ENCODE assay signal across 16 cellular contexts in genomic region chr3:52319921-52320595, GRCh38. TPM values are rescaled to one million over a fixed set of nuclear protein-coding genes. Genes with fewer than 3 reads are reported as not detected.
DNase-seq lines count a peak whose midpoint lies in the region; ATAC-seq and TF ChIP-seq lines count a peak whose summit lies in the region.
"Had no signal": no experiment of that assay in that cellular context is flagged by ENCODE, and none has a peak within 500 bp of the region (broad histone marks: within the 10 kb centered on the region; RNA-seq: fewer than 3 reads in every experiment).

No MANE protein-coding gene starts in this region.

- POLR2A ChIA-PET in WTC11 (lab: Charles Lee): no interaction called here

- H3K9me3 Mint-ChIP-seq in WTC11 (no peaks in the 10 kb centered on the region), osteocyte (ENCODE audit: unreplicated experiment) (no peaks in the 10 kb centered on the region)
- no peaks in the 10 kb centered on the region for H3K9me3 Mint-ChIP-seq in central memory CD8-positive, alpha-beta T cell

- in situ Hi-C loops in brain microvascular endothelial cell (cut with HindIII; ENCODE audit: low pct_ligation_motif_present, low sequenced_read_pairs): no loop called here

- ATAC-seq in WTC11 (no peak), foreskin keratinocyte (peak; percentile 44)
- no peak for ATAC-seq in central memory CD8-positive, alpha-beta T cell (replicated peaks; ENCODE audit: extremely low read depth, poor library complexity, severe bottlenecking)

- no peak overlapping the region for H3K4me2 ChIP-seq in osteoblast (ENCODE audit: insufficient read depth, low read length)

- H3K4me1 ChIP-seq in foreskin keratinocyte (peaks cover 7% of the 10 kb centered on the region), osteoblast (ENCODE audit: insufficient read depth, low read length) (peaks cover 7% of the 10 kb centered on the region)
- H3K4me1 ChIP-seq: BE2C had no signal

- H3K36me3 ChIP-seq in osteoblast (ENCODE audit: insufficient read depth, low read length) (no peaks in the 10 kb centered on the region), brain microvascular endothelial cell (replicated peaks) (no peaks in the 10 kb centered on the region)
- H3K36me3 ChIP-seq: BE2C had no signal

- H3K27me3 Mint-ChIP-seq in WTC11 (ENCODE audit: low read depth) (peaks cover 21% of the 10 kb centered on the region), osteocyte (ENCODE audit: unreplicated experiment) (no peaks in the 10 kb centered on the region)
- no peaks in the 10 kb centered on the region for H3K27me3 Mint-ChIP-seq in central memory CD8-positive, alpha-beta T cell

- peaks cover 9% of the 10 kb centered on the region for H3K27me3 ChIP-seq in foreskin keratinocyte
- peaks cover 9% of the 10 kb centered on the region for H3K27me3 ChIP-seq in osteoblast (ENCODE audit: insufficient read depth, low read length)
- H3K27me3 ChIP-seq in brain microvascular endothelial cell (replicated peaks): no peaks in the 10 kb centered on the region
- H3K27me3 ChIP-seq: BE2C had no signal

- H3K79me2 ChIP-seq in osteoblast (ENCODE audit: insufficient read depth, low read length): no peaks in the 10 kb centered on the region

- H3K4me1 Mint-ChIP-seq in WTC11 (peaks cover 6% of the 10 kb centered on the region; the same call in 1 of the 2 replicates), osteocyte (ENCODE audit: unreplicated experiment) (peaks cover 4% of the 10 kb centered on the region)
- H3K4me1 Mint-ChIP-seq in central memory CD8-positive, alpha-beta T cell: peaks cover 6% of the 10 kb centered on the region

- no peak overlapping the region for H2AFZ ChIP-seq in osteoblast (ENCODE audit: low read length)

- no peaks in the 10 kb centered on the region for H4K20me1 ChIP-seq in osteoblast (ENCODE audit: insufficient read depth, low read length)

- no peak overlapping the region for H3K27ac Mint-ChIP-seq in WTC11
- H3K27ac Mint-ChIP-seq in central memory CD8-positive, alpha-beta T cell (ENCODE audit: low read depth): peak overlapping the region; percentile 82
- H3K27ac Mint-ChIP-seq in osteocyte (ENCODE audit: unreplicated experiment): no peak overlapping the region

- H3K4me3 Mint-ChIP-seq in WTC11: no peak overlapping the region
- no peak overlapping the region for H3K4me3 Mint-ChIP-seq in central memory CD8-positive, alpha-beta T cell
- H3K4me3 Mint-ChIP-seq in osteocyte (ENCODE audit: unreplicated experiment): no peak overlapping the region

- CTCF ChIA-PET in WTC11 (lab: Charles Lee): interaction anchor here (1.2 to 2.1 kb wide), 4 partner anchors 19 to 99 kb away, joined by 3 to 6 read pairs (median 5); no protein-coding TSS in a partner anchor

- no peaks in the 10 kb centered on the region for H3K9me3 ChIP-seq in osteoblast (ENCODE audit: low read depth, low read length)
- H3K9me3 ChIP-seq: BE2C had no signal

- no peak for TF ChIP-seq CTCF in WTC11 (IDR thresholded peaks at IDR 0.05)
- TF ChIP-seq CTCF in foreskin keratinocyte (conservative IDR thresholded peaks at IDR 0.05): no peak
- no peak for TF ChIP-seq CTCF in osteoblast (IDR thresholded peaks at IDR 0.05; ENCODE audit: extremely low read depth, low read depth, low read length)
- no peak for TF ChIP-seq CTCF in brain microvascular endothelial cell (IDR thresholded peaks at IDR 0.05; ENCODE audit: low read depth, low read length, missing control alignments)
- no peak for TF ChIP-seq CTCF in osteocyte (IDR thresholded peaks at IDR 0.05)

- H3K27ac ChIP-seq in foreskin keratinocyte (no peak overlapping the region), osteoblast (ENCODE audit: low read depth, low read length) (no peak overlapping the region), brain microvascular endothelial cell (no peak overlapping the region)

- H3K36me3 Mint-ChIP-seq in WTC11 (no peaks in the 10 kb centered on the region), osteocyte (ENCODE audit: unreplicated experiment) (no peaks in the 10 kb centered on the region)
- no peaks in the 10 kb centered on the region for H3K36me3 Mint-ChIP-seq in central memory CD8-positive, alpha-beta T cell (ENCODE audit: insufficient read depth)

- H3K4me3 ChIP-seq in osteoblast (ENCODE audit: insufficient read depth, low read length) (no peak overlapping the region), brain microvascular endothelial cell (ENCODE audit: low read depth, low read length) (no peak overlapping the region)

- no peak for DNase-seq in WTC11 (ENCODE audit: low spot score)
- DNase-seq in central memory CD8-positive, alpha-beta T cell (ENCODE audit: low spot score in 2 of 2): no peak
- peak; percentile 32 to 66 for DNase-seq in foreskin keratinocyte
- DNase-seq in osteoblast (ENCODE audit: insufficient read length, low spot score, missing footprints): peak; percentile 51
- DNase-seq in brain microvascular endothelial cell: no peak
- no peak for DNase-seq in GM03348 (ENCODE audit: low spot score)
- DNase-seq in osteocyte (ENCODE audit: extremely low spot score, unreplicated experiment): no peak
- DNase-seq: BE2C, Karpas-422, NCI-H1092, NCI-H1417 treated with DMSO at 0.1 percent for 48 hours, NCI-H1694 treated with DMSO at 0.1 percent for 48 hours, NCI-H2081, NCI-H2227 treated with DMSO at 0.1 percent for 48 hours, NCI-H69, SHP77 treated with DMSO at 0.1 percent for 48 hours had no signal

TF ChIP-seq in WTC11, 78 proteins besides CTCF, POLR2A, EP300 and RAD21:
- peak; percentile 33; the same call in 1 of the 2 replicates for TF ChIP-seq PRDM15 (CRISPR knock-in tag; IDR thresholded peaks at IDR 0.05)
- no peak for TF ChIP-seq ZNF416 (CRISPR knock-in tag; IDR thresholded peaks at IDR 0.05)
TF ChIP-seq in WTC11: peak in this region for 1.

RNA-seq across cellular contexts. Expression of gene DNAH1, which starts 3.9 kb away (rescaled TPM):
- total RNA-seq in WTC11 (2021): 1.5 to 3.7 TPM (median 2.8 TPM) in 3 replicates
- total RNA-seq in foreskin keratinocyte: 0.37 and 0.53 TPM in 2 replicates
- polyA plus RNA-seq in foreskin keratinocyte: 0.07 and 0.12 TPM in 2 replicates
- 8.0 and 8.7 TPM in 2 replicates for total RNA-seq in osteoblast
- 9.4 and 9.7 TPM in 2 replicates for total RNA-seq in osteocyte

RNA-seq across cellular contexts. Expression of gene GLYCTK, which starts 32.4 kb away (rescaled TPM):
- total RNA-seq in WTC11 (2021) (5.8 to 8.7 TPM (median 6.2 TPM) in 3 replicates), foreskin keratinocyte (7.8 and 8.4 TPM in 2 replicates), osteoblast (13.8 and 15.0 TPM in 2 replicates), osteocyte (11.0 and 11.9 TPM in 2 replicates)
- polyA plus RNA-seq in foreskin keratinocyte: 9.1 and 9.7 TPM in 2 replicates

RNA-seq across cellular contexts. Expression of gene WDR82, which starts 41.6 kb away (rescaled TPM):
- total RNA-seq in WTC11 (2021): 64.6 to 69.7 TPM (median 64.9 TPM) in 3 replicates
- total RNA-seq in foreskin keratinocyte: 70.1 and 73.6 TPM in 2 replicates
- polyA plus RNA-seq in foreskin keratinocyte: 24.8 and 30.2 TPM in 2 replicates
- total RNA-seq in osteoblast: 54.2 and 58.3 TPM in 2 replicates
- 76.7 and 82.1 TPM in 2 replicates for total RNA-seq in osteocyte

Comparison
In these comparisons a context has a peak if more than half of its experiments do, and no peak if none do; other contexts are left out.
1. DNase-seq: peak in foreskin keratinocyte (2 of 2) and osteoblast (single experiment); none in WTC11 (single experiment), central memory CD8-positive, alpha-beta T cell (0 of 2), brain microvascular endothelial cell (single experiment), GM03348 (single experiment) and osteocyte (single experiment).